In the genomic region with DNA sequence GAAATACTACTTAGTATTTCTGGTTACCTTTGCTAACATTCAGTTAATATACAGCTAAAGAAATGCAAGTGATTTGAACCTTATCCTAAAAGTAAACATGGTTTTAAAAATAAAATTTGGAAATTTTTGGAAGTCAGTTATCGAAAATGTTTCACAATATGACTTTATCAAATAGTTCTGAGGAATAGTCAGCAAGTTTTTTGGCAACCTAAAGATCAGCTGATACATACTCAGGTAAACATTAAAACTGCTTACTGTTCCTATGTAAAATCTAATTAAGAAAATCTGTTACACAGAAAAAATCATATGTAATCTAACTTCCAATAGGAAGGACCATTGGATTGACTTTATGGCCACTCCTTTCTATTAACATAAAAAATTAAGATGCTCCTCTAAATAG, we compare ENCODE assay signal across 25 cellular contexts. TPM values are rescaled to one million over a fixed set of nuclear protein-coding genes. Genes with fewer than 3 reads are reported as not detected.
DNase-seq lines count a peak whose midpoint lies in the region; ATAC-seq, FAIRE-seq and TF ChIP-seq lines count a peak whose summit lies in the region.
"Had no signal": no experiment of that assay in that cellular context is flagged by ENCODE, and none has a peak within 500 bp of the region (broad histone marks: within the 10 kb centered on the region; RNA-seq: fewer than 3 reads in every experiment).

No MANE protein-coding gene starts in this region.

- TF ChIP-seq EP300 in A549 (IDR thresholded peaks at IDR 0.05) (no peak), suprapubic skin (IDR thresholded peaks at IDR 0.05) (no peak)

- no peak for FAIRE-seq in A549 (lab: Jason Lieb, UNC)
- FAIRE-seq: D721Med, GM12878, H54 had no signal

- no peaks in the 10 kb centered on the region for H4K20me1 ChIP-seq in GM23248 (ENCODE audit: insufficient read depth)
- H4K20me1 ChIP-seq: BLaER1 treated with 17β-estradiol and CSF1 and Interleukin-3, amounts not matched to agents 10 nM and 100 nM had no signal

- TF ChIP-seq CTCF in A549 (IDR thresholded peaks at IDR 0.05), result no peak
- TF ChIP-seq CTCF in right lobe of liver (IDR thresholded peaks at IDR 0.05), result no peak
- no peak for TF ChIP-seq CTCF in suprapubic skin (IDR thresholded peaks at IDR 0.05)

- H3K36me3 ChIP-seq in GM23248 (ENCODE audit: low read depth) (no peaks in the 10 kb centered on the region; the same call in 1 of the 2 replicates), right lobe of liver (no peaks in the 10 kb centered on the region), suprapubic skin (peaks cover 25% of the 10 kb centered on the region)
- H3K36me3 ChIP-seq: HAP-1 had no signal

- H3K4me1 Mint-ChIP-seq in activated CD4-positive, alpha-beta T cell treated with anti-CD3 and anti-CD28 coated beads, Interleukin-2, amount 10 ng/mL, durations not matched to agents 7 days and 5 days, result peaks cover 7% of the 10 kb centered on the region
- H3K4me1 Mint-ChIP-seq: CD14-positive monocyte had no signal

- no peak overlapping the region for H2AFZ ChIP-seq in GM23248

- H3K9ac ChIP-seq in GM23248, result no peak overlapping the region
- H3K9ac ChIP-seq: BLaER1 treated with 17β-estradiol and CSF1 and Interleukin-3, amounts not matched to agents 10 nM and 100 nM had no signal

- no peaks in the 10 kb centered on the region for H3K27me3 ChIP-seq in GM23248 (replicated peaks; ENCODE audit: insufficient read depth)
- H3K27me3 ChIP-seq in right lobe of liver, result no peaks in the 10 kb centered on the region
- no peaks in the 10 kb centered on the region for H3K27me3 ChIP-seq in suprapubic skin
- H3K27me3 ChIP-seq: BE2C; BLaER1 treated with 17β-estradiol and CSF1 and Interleukin-3, amounts not matched to agents 10 nM and 100 nM had no signal

- TF ChIP-seq POLR2A in A549 (IDR thresholded peaks at IDR 0.05; ENCODE audit: low read length) (no peak), right lobe of liver (IDR thresholded peaks at IDR 0.05) (no peak), suprapubic skin (IDR thresholded peaks at IDR 0.05) (no peak)

- H3K27me3 Mint-ChIP-seq in activated CD4-positive, alpha-beta T cell treated with anti-CD3 and anti-CD28 coated beads, Interleukin-2, amount 10 ng/mL, durations not matched to agents 7 days and 5 days, result no peaks in the 10 kb centered on the region
- H3K27me3 Mint-ChIP-seq: CD4-positive, alpha-beta T cell; CD8-positive, alpha-beta memory T cell had no signal

- peak overlapping the region; percentile 7; the same call in 1 of the 3 replicates for H3K4me3 ChIP-seq in A549
- H3K4me3 ChIP-seq in GM23248, result peak overlapping the region; percentile 2; the same call in 1 of the 2 replicates
- peak overlapping the region in 1 of 3 donors; percentile 4 for H3K4me3 ChIP-seq in right lobe of liver
- no peak overlapping the region for H3K4me3 ChIP-seq in suprapubic skin
- H3K4me3 ChIP-seq: BLaER1 treated with 17β-estradiol and CSF1 and Interleukin-3, amounts not matched to agents 10 nM and 100 nM; GM12878; HAP-1 had no signal

- no peak for TF ChIP-seq RAD21 in A549 (conservative IDR thresholded peaks at IDR 0.05 in 1 of 2, IDR thresholded peaks at IDR 0.05 in 1 of 2)

- peaks cover 55% of the 10 kb centered on the region for H3F3A ChIP-seq in GM23248 (ENCODE audit: insufficient read depth)

- in situ Hi-C loops in GM23248 (cut with MboI), result no loop called here

- no peak overlapping the region for H3K27ac Mint-ChIP-seq in activated CD4-positive, alpha-beta T cell treated with anti-CD3 and anti-CD28 coated beads, Interleukin-2, amount 10 ng/mL, durations not matched to agents 7 days and 5 days
- H3K27ac Mint-ChIP-seq: CD4-positive, alpha-beta T cell; CD8-positive, alpha-beta memory T cell; HFFc6 had no signal

- H3K79me2 ChIP-seq in GM23248 (ENCODE audit: insufficient read depth), result peaks cover 19% of the 10 kb centered on the region

- CTCF ChIA-PET in A549 (lab: Yijun Ruan, JAX), result interaction anchor here (1.1 kb wide), 1 partner anchor 16 kb away, joined by 3 read pairs; no protein-coding TSS in a partner anchor
- CTCF ChIA-PET in activated CD4-positive, alpha-beta T cell treated with anti-CD3 and anti-CD28 coated beads, Interleukin-2, amount 10 ng/mL, durations not matched to agents 7 days and 5 days (lab: Charles Lee), result no interaction called here

- H3K27ac ChIP-seq in A549, result peak overlapping the region in 1 of 2 experiments; percentile 45; a peak in 1 of 6 replicates
- H3K27ac ChIP-seq in GM23248, result no peak overlapping the region
- H3K27ac ChIP-seq in right lobe of liver, result peak overlapping the region in 2 of 3 donors; percentile 29 to 31
- H3K27ac ChIP-seq in suprapubic skin, result no peak overlapping the region
- H3K27ac ChIP-seq: BLaER1 treated with 17β-estradiol and CSF1 and Interleukin-3, amounts not matched to agents 10 nM and 100 nM had no signal

- DNase-seq in A549 (ENCODE audit: low read depth in 1 of 2, low spot score in 1 of 2), result no peak
- DNase-seq in GM23248, result no peak
- DNase-seq in fibroblast of peridontal ligament (ENCODE audit: extremely low read depth), result peak; percentile 12
- no peak for DNase-seq in right lobe of liver
- DNase-seq in suprapubic skin (ENCODE audit: low spot score in 2 of 2), result no peak
- no peak for DNase-seq in activated CD4-positive, alpha-beta T cell treated with anti-CD3 and anti-CD28 coated beads, Interleukin-2, amount 10 ng/mL, durations not matched to agents 7 days and 5 days
- DNase-seq in HT-29 (ENCODE audit: low spot score), result no peak
- DNase-seq: 8988T; AML-193; BE2C; CD4-positive, alpha-beta T cell; CD8-positive, alpha-beta memory T cell; DMS 273 treated with DMSO at 0.1 percent for 48 hours; DMS79; EL; GDM1; GOT3; HFFc6 had no signal

- intact Hi-C loops in right lobe of liver (cut with DNase I), result no loop called here

- H3K4me3 Mint-ChIP-seq in activated CD4-positive, alpha-beta T cell treated with anti-CD3 and anti-CD28 coated beads, Interleukin-2, amount 10 ng/mL, durations not matched to agents 7 days and 5 days, result no peak overlapping the region
- H3K4me3 Mint-ChIP-seq: CD14-positive monocyte; CD4-positive, alpha-beta T cell; CD8-positive, alpha-beta memory T cell; HFFc6 had no signal

- H3K9me3 ChIP-seq in A549 (no peaks in the 10 kb centered on the region), GM23248 (ENCODE audit: low read depth) (no peaks in the 10 kb centered on the region), right lobe of liver (no peaks in the 10 kb centered on the region), suprapubic skin (no peaks in the 10 kb centered on the region)
- H3K9me3 ChIP-seq: BE2C; BLaER1 treated with 17β-estradiol and CSF1 and Interleukin-3, amounts not matched to agents 10 nM and 100 nM; HAP-1 had no signal

- 10% methylated on average over 1 of the region's 1 CpG for WGBS in A549 (ENCODE audit: missing lambda C conversion rate)
- whole genome bisulfite sequencing in GM23248 (ENCODE audit: low coverage in 1 of 2, low lambda C conversion rate in 2 of 2, missing lambda C conversion rate in 2 of 2), 2 experiments, result 84 to 97% methylated on average over 1 of the region's 1 CpG
- WGBS in right lobe of liver (ENCODE audit: insufficient coverage, low coverage, low lambda C conversion rate, missing lambda C conversion rate), result 26% methylated on average over 1 of the region's 1 CpG
- 89% methylated on average over 1 of the region's 1 CpG for WGBS in suprapubic skin

- H3K36me3 Mint-ChIP-seq in activated CD4-positive, alpha-beta T cell treated with anti-CD3 and anti-CD28 coated beads, Interleukin-2, amount 10 ng/mL, durations not matched to agents 7 days and 5 days (ENCODE audit: low read depth), result peaks cover 33% of the 10 kb centered on the region

- no peaks in the 10 kb centered on the region for H3K9me3 Mint-ChIP-seq in activated CD4-positive, alpha-beta T cell treated with anti-CD3 and anti-CD28 coated beads, Interleukin-2, amount 10 ng/mL, durations not matched to agents 7 days and 5 days
- H3K9me3 Mint-ChIP-seq: CD4-positive, alpha-beta T cell; CD8-positive, alpha-beta memory T cell; HFFc6 had no signal

- peaks cover 36% of the 10 kb centered on the region for H3K4me1 ChIP-seq in A549
- peaks cover 75% of the 10 kb centered on the region for H3K4me1 ChIP-seq in GM23248 (ENCODE audit: insufficient read depth)
- peaks cover 0 to 9% (median 4%) of the 10 kb centered on the region in 4 donors for H3K4me1 ChIP-seq in right lobe of liver
- no peaks in the 10 kb centered on the region for H3K4me1 ChIP-seq in suprapubic skin
- H3K4me1 ChIP-seq: BE2C, HAP-1 had no signal

- POLR2A ChIA-PET in A549 (lab: Yijun Ruan, JAX), result no interaction called here
- POLR2A ChIA-PET in activated CD4-positive, alpha-beta T cell treated with anti-CD3 and anti-CD28 coated beads, Interleukin-2, amount 10 ng/mL, durations not matched to agents 7 days and 5 days (lab: Charles Lee), result no interaction called here

- H3K9me2 ChIP-seq in GM23248 (ENCODE audit: insufficient read depth), result no peaks in the 10 kb centered on the region

- no peak for ATAC-seq in A549
- peak in 3 of 4 donors; percentile 42 to 67 (median 65) for ATAC-seq in right lobe of liver
- no peak for ATAC-seq in GM18868 (IDR thresholded peaks at IDR 0.05; ENCODE audit: unreplicated experiment)
- ATAC-seq: GM12878 had no signal

- peak overlapping the region; percentile 71 for H3K4me2 ChIP-seq in A549
- H3K4me2 ChIP-seq in GM23248 (ENCODE audit: unreplicated experiment), result peak overlapping the region; percentile 13
- H3K4me2 ChIP-seq: BLaER1 treated with 17β-estradiol and CSF1 and Interleukin-3, amounts not matched to agents 10 nM and 100 nM had no signal

RNA-seq across cellular contexts. Expression of a gene that starts 24.1 kb away (rescaled TPM):
- polyA plus RNA-seq in A549 (2011; rRNA removed), result 28.1 and 41.8 TPM in 2 replicates
- polyA plus RNA-seq in A549 (2012; cell fraction: cytosol; rRNA removed), result 5.4 and 6.3 TPM in 2 replicates
- polyA plus RNA-seq in A549 (2012; cell fraction: nucleus; rRNA removed), result 4.1 and 7.4 TPM in 2 replicates
- 28.4 to 30.7 TPM (median 30.6 TPM) in 3 replicates for polyA plus RNA-seq in A549 (2017; fragmentation: RNase III; extraction: RNeasy Plus Mini Kit Qiagen cat#74134 plus additional on column Dnase treatment)
- 7.4 and 7.6 TPM in 2 replicates for polyA minus RNA-seq in A549 (2011; rRNA and poly(A)+ RNA removed)
- total RNA-seq in GM23248 (2014; rRNA removed; shearing (Covaris generic)), result 48.4 and 59.4 TPM in 2 replicates
- 15.2 and 19.8 TPM in 2 replicates for polyA plus RNA-seq in GM23248 (2016; fragmentation: Nextera tagmentation; extraction: Ambion mirVana)
- 10 to 100 TPM in 2 of 6 experiments, 1 to 10 TPM in 4; 6.7 to 13.7 (median 8.5) TPM for total RNA-seq in right lobe of liver
- total RNA-seq in suprapubic skin, result 10 to 100 TPM in 3 of 4 donors, 1 to 10 TPM in 1; 9.1 to 21.3 (median 17.2) TPM
- total RNA-seq in activated CD4-positive, alpha-beta T cell treated with anti-CD3 and anti-CD28 coated beads, Interleukin-2, amount 10 ng/mL, durations not matched to agents 7 days and 5 days, result 10 to 100 TPM; 30.9 to 35.0 TPM
- total RNA-seq in HT-29 (2014; rRNA removed; shearing (Covaris generic)), result 7.8 and 10.5 TPM in 2 replicates

RNA-seq across cellular contexts. Expression of a gene that starts 24.5 kb away (rescaled TPM):
- polyA plus RNA-seq in A549 (2011; rRNA removed) (76.2 and 139 TPM in 2 replicates), A549 (2017; fragmentation: RNase III; extraction: RNeasy Plus Mini Kit Qiagen cat#74134 plus additional on column Dnase treatment) (116 to 123 TPM (median 121 TPM) in 3 replicates), GM23248 (2016; fragmentation: Nextera tagmentation; extraction: Ambion mirVana) (69.7 and 88.2 TPM in 2 replicates)
- 40.2 and 44.9 TPM in 2 replicates for polyA plus RNA-seq in A549 (2012; cell fraction: cytosol; rRNA removed)
- 89.2 and 111 TPM in 2 replicates for polyA plus RNA-seq in A549 (2012; cell fraction: nucleus; rRNA removed)
- polyA minus RNA-seq in A549 (2011; rRNA and poly(A)+ RNA removed), result 20.5 and 23.7 TPM in 2 replicates
- total RNA-seq in GM23248 (2014; rRNA removed; shearing (Covaris generic)), result 40.2 and 73.6 TPM in 2 replicates
- total RNA-seq in right lobe of liver (10 to 100 TPM; 11.3 to 26.7 (median 18.1) TPM), suprapubic skin (10 to 100 TPM; 26.7 to 97.3 (median 28.1) TPM)
- 100 to 1,000 TPM; 282 to 309 TPM for total RNA-seq in activated CD4-positive, alpha-beta T cell treated with anti-CD3 and anti-CD28 coated beads, Interleukin-2, amount 10 ng/mL, durations not matched to agents 7 days and 5 days
- total RNA-seq in HT-29 (2014; rRNA removed; shearing (Covaris generic)), result 70.2 and 87.6 TPM in 2 replicates

Comparison
In these comparisons a context has a peak if more than half of its experiments do, and no peak if none do; other contexts are left out.
1. ATAC-seq: peak in right lobe of liver (3 of 4); none in A549 (0 of 2) and GM18868 (single experiment).
2. H3K27ac ChIP-seq: peak in right lobe of liver (2 of 3); none in GM23248 (single experiment) and suprapubic skin (single experiment).